1 cellular context compared by ENCODE assay signal in the genomic region with DNA sequence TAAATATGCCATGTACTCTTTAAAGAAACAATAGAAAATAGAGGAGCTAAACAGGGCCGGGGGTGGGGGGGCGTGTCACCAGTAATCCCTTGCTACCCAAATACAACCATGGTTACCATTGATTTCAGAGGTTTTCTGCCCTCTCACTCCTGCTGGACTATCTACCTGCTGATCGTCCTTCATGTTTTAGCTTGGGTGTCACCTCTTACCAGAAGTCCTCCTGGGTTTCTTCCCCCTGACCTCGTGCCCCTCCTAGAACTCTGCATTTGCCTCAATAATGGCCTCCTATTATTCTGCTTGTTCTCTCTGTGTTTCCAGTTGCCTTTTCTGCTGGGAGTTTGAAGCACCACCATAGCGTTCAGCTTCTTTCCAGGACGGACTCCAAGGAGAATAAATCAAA.
TF ChIP-seq lines count a peak whose summit lies in the region.

No MANE protein-coding gene starts in this region.

TF ChIP-seq in K562, 482 proteins besides CTCF, POLR2A, EP300 and RAD21:
- TF ChIP-seq ZNF282 (CRISPR knock-in tag; IDR thresholded peaks at IDR 0.05) (no peak), ZFP36 (IDR thresholded peaks at IDR 0.05; ENCODE audit: low read depth, low read length, partially characterized antibody) (peak; percentile 90), MCM5 (IDR thresholded peaks at IDR 0.05; ENCODE audit: low read depth) (no peak), ZNF507 (tag; conservative IDR thresholded peaks at IDR 0.05) (no peak), RBM25 (IDR thresholded peaks at IDR 0.05; ENCODE audit: low read depth, low read length, severe bottlenecking) (peak; percentile 49), ZNF77 (CRISPR knock-in tag; IDR thresholded peaks at IDR 0.05) (no peak), ZNF778 (CRISPR knock-in tag; IDR thresholded peaks at IDR 0.05) (no peak), ATF1 (CRISPR knock-in tag; IDR thresholded peaks at IDR 0.05) (no peak), ATF1 (tag; IDR thresholded peaks at IDR 0.05) (no peak)
- TF ChIP-seq, protein P1, sequence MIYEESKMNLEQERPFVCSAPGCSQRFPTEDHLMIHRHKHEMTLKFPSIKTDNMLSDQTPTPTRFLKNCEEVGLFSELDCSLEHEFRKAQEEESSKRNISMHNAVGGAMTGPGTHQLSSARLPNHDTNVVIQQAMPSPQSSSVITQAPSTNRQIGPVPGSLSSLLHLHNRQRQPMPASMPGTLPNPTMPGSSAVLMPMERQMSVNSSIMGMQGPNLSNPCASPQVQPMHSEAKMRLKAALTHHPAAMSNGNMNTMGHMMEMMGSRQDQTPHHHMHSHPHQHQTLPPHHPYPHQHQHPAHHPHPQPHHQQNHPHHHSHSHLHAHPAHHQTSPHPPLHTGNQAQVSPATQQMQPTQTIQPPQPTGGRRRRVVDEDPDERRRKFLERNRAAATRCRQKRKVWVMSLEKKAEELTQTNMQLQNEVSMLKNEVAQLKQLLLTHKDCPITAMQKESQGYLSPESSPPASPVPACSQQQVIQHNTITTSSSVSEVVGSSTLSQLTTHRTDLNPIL (CRISPR knock-in tag; IDR thresholded peaks at IDR 0.05): no peak
